ENCODE assay signal across 12 cellular contexts in the genomic region with DNA sequence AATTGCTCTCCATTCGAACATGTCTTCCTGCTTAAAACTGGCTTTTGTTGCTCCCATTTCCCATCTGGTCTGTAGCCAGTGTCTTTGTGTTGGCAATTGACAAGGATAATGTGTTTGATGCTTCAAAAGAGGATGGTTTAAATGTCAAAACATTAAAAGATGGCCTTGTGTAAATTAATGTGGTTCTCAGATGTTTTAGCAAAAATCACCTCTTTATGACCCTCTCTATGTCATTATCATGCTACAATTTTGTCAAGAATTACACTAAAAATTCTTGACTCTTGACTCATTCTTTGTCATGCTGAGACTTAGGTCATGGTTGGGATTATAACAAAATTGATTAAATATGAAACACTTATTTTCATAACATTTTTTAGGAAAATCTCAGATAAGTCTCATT. TPM values are rescaled to one million over a fixed set of nuclear protein-coding genes. Genes with fewer than 3 reads are reported as not detected.
A peak's percentile ranks its signal among the peaks of the same experiment; 100 is the strongest.
DNase-seq lines count a peak whose midpoint lies in the region; ATAC-seq, FAIRE-seq and TF ChIP-seq lines count a peak whose summit lies in the region.
"Had no signal": no experiment of that assay in that cellular context is flagged by ENCODE, and none has a peak within 500 bp of the region (broad histone marks: within the 10 kb centered on the region; RNA-seq: fewer than 3 reads in every experiment).

No MANE protein-coding gene starts in this region.

- no peak for TF ChIP-seq EP300 in A549 (IDR thresholded peaks at IDR 0.05)

- H3K27ac ChIP-seq in A549 = peak overlapping the region; percentile 33 to 68; a peak in 3 of 6 replicates

- BruUV-seq in Calu3 (replicated peaks; lab: Mats Ljungman, UMichigan) = no TSS peak

- H3K4me3 ChIP-seq in A549 = no peak overlapping the region

- POLR2A ChIA-PET in A549 (lab: Yijun Ruan, JAX) = no interaction called here

- CTCF ChIA-PET in A549 (lab: Yijun Ruan, JAX) (no interaction called here), Calu3 (lab: Charles Lee) (no interaction called here)

- TF ChIP-seq CTCF in A549 (IDR thresholded peaks at IDR 0.05) (no peak), Calu3 (IDR thresholded peaks at IDR 0.05; ENCODE audit: unreplicated experiment) (no peak)

- TF ChIP-seq RAD21 in A549 (conservative IDR thresholded peaks at IDR 0.05 in 1 of 2, IDR thresholded peaks at IDR 0.05 in 1 of 2) = no peak

- peak in 1 of 2 experiments; percentile 50; a peak in 2 of 6 replicates for ATAC-seq in A549
- ATAC-seq in activated naive CD8-positive, alpha-beta T cell treated with anti-CD3 and anti-CD28 coated beads, Interleukin-2, amount 50 U/mL, for 24 hours = peak; percentile 20
- ATAC-seq in GM19395 (IDR thresholded peaks at IDR 0.05; ENCODE audit: unreplicated experiment) = no peak
- no peak for ATAC-seq in GM19035 (IDR thresholded peaks at IDR 0.05; ENCODE audit: unreplicated experiment)
- ATAC-seq: stimulated activated effector memory CD8-positive, alpha-beta T cell treated with anti-CD3 and anti-CD28 coated beads, Interleukin-12 subunit alpha, Interleukin-12 subunit beta, amount 100 ng/mL, for 72 hours had no signal

- peak overlapping the region; percentile 59 for H3K4me2 ChIP-seq in A549

- intact Hi-C loops in Calu3 (cut with micrococcal nuclease; ENCODE audit: unreplicated experiment) = no loop called here

- H3K27me3 Mint-ChIP-seq in activated naive CD8-positive, alpha-beta T cell treated with anti-CD3 and anti-CD28 coated beads, Interleukin-2, amount 50 U/mL, for 24 hours = no peaks in the 10 kb centered on the region
- no peaks in the 10 kb centered on the region for H3K27me3 Mint-ChIP-seq in Calu3 (ENCODE audit: unreplicated experiment)
- H3K27me3 Mint-ChIP-seq: activated naive CD8-positive, alpha-beta T cell treated with anti-CD3 and anti-CD28 coated beads, Interleukin-2, amount 10 ng/mL, durations not matched to agents 7 days and 5 days had no signal

- peaks cover 32% of the 10 kb centered on the region for H3K4me1 ChIP-seq in A549

- H3K4me3 Mint-ChIP-seq in activated naive CD8-positive, alpha-beta T cell treated with anti-CD3 and anti-CD28 coated beads, Interleukin-2, amount 50 U/mL, for 24 hours = peak overlapping the region; percentile 32
- no peak overlapping the region for H3K4me3 Mint-ChIP-seq in Calu3 (ENCODE audit: low read depth, unreplicated experiment)
- H3K4me3 Mint-ChIP-seq: activated naive CD8-positive, alpha-beta T cell treated with anti-CD3 and anti-CD28 coated beads, Interleukin-2, amount 10 ng/mL, durations not matched to agents 7 days and 5 days; stimulated activated effector memory CD8-positive, alpha-beta T cell treated with anti-CD3 and anti-CD28 coated beads, Interleukin-12 subunit alpha, Interleukin-12 subunit beta, amount 100 ng/mL, for 72 hours had no signal

- no peak for FAIRE-seq in A549 (lab: Jason Lieb, UNC)
- FAIRE-seq in GM12891 (lab: Jason Lieb, UNC) = peak; percentile 65

- H3K27ac Mint-ChIP-seq in activated naive CD8-positive, alpha-beta T cell treated with anti-CD3 and anti-CD28 coated beads, Interleukin-2, amount 50 U/mL, for 24 hours = peak overlapping the region; percentile 77
- H3K27ac Mint-ChIP-seq in Calu3 (ENCODE audit: unreplicated experiment) = no peak overlapping the region
- H3K27ac Mint-ChIP-seq: activated naive CD8-positive, alpha-beta T cell treated with anti-CD3 and anti-CD28 coated beads, Interleukin-2, amount 10 ng/mL, durations not matched to agents 7 days and 5 days had no signal

- H3K9me3 ChIP-seq in A549 = no peaks in the 10 kb centered on the region

- H3K36me3 Mint-ChIP-seq in activated naive CD8-positive, alpha-beta T cell treated with anti-CD3 and anti-CD28 coated beads, Interleukin-2, amount 50 U/mL, for 24 hours (ENCODE audit: low read depth) = peaks cover 55% of the 10 kb centered on the region
- peaks cover 3% of the 10 kb centered on the region for H3K36me3 Mint-ChIP-seq in Calu3 (ENCODE audit: insufficient read depth, unreplicated experiment)

- DNase-seq in A549 (ENCODE audit: low read depth in 1 of 2, low spot score in 1 of 2) (peak in 1 of 2 experiments; percentile 5), GM12891 (ENCODE audit: insufficient read length, low spot score) (no peak), kidney tubule cell (ENCODE audit: low spot score) (peak; percentile 45), Calu3 (no peak), NCI-H187 treated with DMSO at 0.1 percent for 48 hours (lab: John Stamatoyannopoulos, UW) (no peak)
- DNase-seq in activated naive CD8-positive, alpha-beta T cell treated with anti-CD3 and anti-CD28 coated beads, Interleukin-2, amount 50 U/mL, for 24 hours = no peak
- DNase-seq: activated naive CD8-positive, alpha-beta T cell treated with anti-CD3 and anti-CD28 coated beads, Interleukin-2, amount 10 ng/mL, durations not matched to agents 7 days and 5 days; DMS53; hypothalamus had no signal

- H3K4me1 Mint-ChIP-seq in activated naive CD8-positive, alpha-beta T cell treated with anti-CD3 and anti-CD28 coated beads, Interleukin-2, amount 50 U/mL, for 24 hours = peaks cover 73% of the 10 kb centered on the region
- peaks cover 28% of the 10 kb centered on the region for H3K4me1 Mint-ChIP-seq in Calu3 (ENCODE audit: low read depth, unreplicated experiment)

- WGBS in A549 (ENCODE audit: missing lambda C conversion rate) = 38% methylated on average over 1 of the region's 1 CpG

- H3K9me3 Mint-ChIP-seq in activated naive CD8-positive, alpha-beta T cell treated with anti-CD3 and anti-CD28 coated beads, Interleukin-2, amount 50 U/mL, for 24 hours = peaks cover 4% of the 10 kb centered on the region
- H3K9me3 Mint-ChIP-seq in Calu3 (ENCODE audit: low read depth, unreplicated experiment) = no peaks in the 10 kb centered on the region
- H3K9me3 Mint-ChIP-seq: activated naive CD8-positive, alpha-beta T cell treated with anti-CD3 and anti-CD28 coated beads, Interleukin-2, amount 10 ng/mL, durations not matched to agents 7 days and 5 days; stimulated activated effector memory CD8-positive, alpha-beta T cell treated with anti-CD3 and anti-CD28 coated beads, Interleukin-12 subunit alpha, Interleukin-12 subunit beta, amount 100 ng/mL, for 72 hours had no signal

- TF ChIP-seq POLR2A in A549 (IDR thresholded peaks at IDR 0.05; ENCODE audit: low read length) (no peak), GM12891 (IDR thresholded peaks at IDR 0.05; ENCODE audit: low read depth, low read length) (no peak)

TF ChIP-seq in A549, 52 proteins besides CTCF, POLR2A, EP300 and RAD21 (continues in another document):
- no peak for TF ChIP-seq CHD2 (IDR thresholded peaks at IDR 0.05; ENCODE audit: low read length, partially characterized antibody)
- TF ChIP-seq, protein P1, sequence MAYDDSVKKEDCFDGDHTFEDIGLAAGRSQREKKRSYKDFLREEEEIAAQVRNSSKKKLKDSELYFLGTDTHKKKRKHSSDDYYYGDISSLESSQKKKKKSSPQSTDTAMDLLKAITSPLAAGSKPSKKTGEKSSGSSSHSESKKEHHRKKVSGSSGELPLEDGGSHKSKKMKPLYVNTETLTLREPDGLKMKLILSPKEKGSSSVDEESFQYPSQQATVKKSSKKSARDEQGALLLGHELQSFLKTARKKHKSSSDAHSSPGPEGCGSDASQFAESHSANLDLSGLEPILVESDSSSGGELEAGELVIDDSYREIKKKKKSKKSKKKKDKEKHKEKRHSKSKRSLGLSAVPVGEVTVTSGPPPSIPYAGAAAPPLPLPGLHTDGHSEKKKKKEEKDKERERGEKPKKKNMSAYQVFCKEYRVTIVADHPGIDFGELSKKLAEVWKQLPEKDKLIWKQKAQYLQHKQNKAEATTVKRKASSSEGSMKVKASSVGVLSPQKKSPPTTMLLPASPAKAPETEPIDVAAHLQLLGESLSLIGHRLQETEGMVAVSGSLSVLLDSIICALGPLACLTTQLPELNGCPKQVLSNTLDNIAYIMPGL (CRISPR knock-in tag; IDR thresholded peaks at IDR 0.05; ENCODE audit: borderline replicate concordance) = no peak
- TF ChIP-seq GATA3 (IDR thresholded peaks at IDR 0.05; ENCODE audit: borderline replicate concordance) = no peak
- TF ChIP-seq EHMT2 (IDR thresholded peaks at IDR 0.05; ENCODE audit: low read depth) = no peak
- no peak for TF ChIP-seq EHF (CRISPR knock-in tag; IDR thresholded peaks at IDR 0.05)
- TF ChIP-seq NR3C1 (IDR thresholded peaks at IDR 0.05) = no peak
- no peak for TF ChIP-seq NPAS2 (CRISPR knock-in tag; IDR thresholded peaks at IDR 0.05; ENCODE audit: borderline replicate concordance)
- no peak for TF ChIP-seq POLR2AphosphoS2 (conservative IDR thresholded peaks at IDR 0.05; ENCODE audit: low read length)

TF ChIP-seq in GM12891, 5 proteins besides CTCF, POLR2A, EP300 and RAD21:
- TF ChIP-seq SPI1 (IDR thresholded peaks at IDR 0.05; ENCODE audit: low read depth, low read length) (no peak), TAF1 (IDR thresholded peaks at IDR 0.05; ENCODE audit: low read depth, low read length) (no peak), POU2F2 (IDR thresholded peaks at IDR 0.05; ENCODE audit: low read depth, low read length) (no peak), PAX5 (IDR thresholded peaks at IDR 0.05; ENCODE audit: insufficient read depth, low read length, severe bottlenecking) (no peak), POLR2AphosphoS5 (IDR thresholded peaks at IDR 0.05; ENCODE audit: low read depth, low read length) (no peak)

RNA-seq across cellular contexts. Expression of gene TMEM131L, which starts 47.4 kb away (rescaled TPM):
- polyA plus RNA-seq in A549 (2011; rRNA removed) = 5.0 and 6.3 TPM in 2 replicates
- 1.9 and 2.3 TPM in 2 replicates for polyA plus RNA-seq in A549 (2012; cell fraction: cytosol; rRNA removed)
- 5.4 and 8.8 TPM in 2 replicates for polyA plus RNA-seq in A549 (2012; cell fraction: nucleus; rRNA removed)
- 3.4 to 4.5 TPM (median 3.9 TPM) in 3 replicates for polyA plus RNA-seq in A549 (2017; fragmentation: RNase III; extraction: RNeasy Plus Mini Kit Qiagen cat#74134 plus additional on column Dnase treatment)
- polyA minus RNA-seq in A549 (2011; rRNA and poly(A)+ RNA removed) = 9.0 and 10.5 TPM in 2 replicates
- polyA plus RNA-seq in GM12891 (2012; ENCODE audit: low read depth, missing spikeins) = 50.3 TPM
- 8.8 and 9.4 TPM in 2 replicates for total RNA-seq in Calu3 (2022)
